Comparison of ENCODE assay signal across 35 cellular contexts in genomic region chr1:208722592-208722991, GRCh38.
"Had no signal": no experiment of that assay in that cellular context is flagged by ENCODE, and none has a peak within 500 bp of the region (broad histone marks: within the 10 kb centered on the region; RNA-seq: fewer than 3 reads in every experiment).

No MANE protein-coding gene starts in this region.

- FAIRE-seq: colon, endometrium, endothelial cell of umbilical vein had no signal

- H3K4me1 ChIP-seq: adrenal gland, body of pancreas, esophagus squamous epithelium, gastroesophageal sphincter, heart right ventricle had no signal

- H3K36me3 ChIP-seq: adrenal gland, esophagus squamous epithelium, gastroesophageal sphincter, heart right ventricle, WERI-Rb-1 had no signal

- H3K4me3 ChIP-seq: adrenal gland, body of pancreas, esophagus squamous epithelium, gastroesophageal sphincter, heart right ventricle, hepatocyte had no signal

- ATAC-seq: activated CD4-positive, CD25-positive, alpha-beta regulatory T cell treated with anti-CD3 and anti-CD28 coated beads, Interleukin-2, amount 50 U/mL, for 24 hours; activated CD8-positive, alpha-beta T cell treated with anti-CD3 and anti-CD28 coated beads for 36 hours; activated naive CD8-positive, alpha-beta T cell treated with anti-CD3 and anti-CD28 coated beads, Interleukin-2, amount 50 U/mL, for 24 hours; activated T-cell treated with anti-CD3 and anti-CD28 coated beads, Interleukin-2, amount 50 U/mL, for 4 hours; activated T-helper 17 cell treated with anti-CD3 and anti-CD28 coated beads, Interleukin-2, amount 50 U/mL, for 72 hours; body of pancreas; effector memory CD8-positive, alpha-beta T cell; gastroesophageal sphincter; heart right ventricle had no signal

- H3K4me3 Mint-ChIP-seq: activated B cell treated with CpG ODN at 0.5 μM for 24 hours; activated CD8-positive, alpha-beta T cell treated with anti-CD3 and anti-CD28 coated beads for 36 hours; activated naive CD8-positive, alpha-beta T cell treated with anti-CD3 and anti-CD28 coated beads for 36 hours; activated naive CD8-positive, alpha-beta T cell treated with anti-CD3 and anti-CD28 coated beads, Interleukin-2, amount 50 U/mL, for 24 hours; activated T-cell treated with anti-CD3 and anti-CD28 coated beads, Interleukin-2, amount 50 U/mL, for 4 hours; activated T-helper 17 cell treated with anti-CD3 and anti-CD28 coated beads, Interleukin-2, amount 50 U/mL, for 72 hours; effector memory CD8-positive, alpha-beta T cell had no signal

- H3K4me2 ChIP-seq: hepatocyte had no signal

- H2AFZ ChIP-seq: hepatocyte had no signal

- H3K4me1 Mint-ChIP-seq: activated B cell treated with CpG ODN at 0.5 μM for 24 hours; activated naive CD8-positive, alpha-beta T cell treated with anti-CD3 and anti-CD28 coated beads for 36 hours; activated naive CD8-positive, alpha-beta T cell treated with anti-CD3 and anti-CD28 coated beads, Interleukin-2, amount 50 U/mL, for 24 hours; activated T-helper 17 cell treated with anti-CD3 and anti-CD28 coated beads, Interleukin-2, amount 50 U/mL, for 72 hours had no signal

- H3K79me2 ChIP-seq: hepatocyte had no signal

- H3K27me3 Mint-ChIP-seq: activated CD8-positive, alpha-beta T cell treated with anti-CD3 and anti-CD28 coated beads for 36 hours had no signal

- H3K27ac Mint-ChIP-seq: activated B cell treated with CpG ODN at 0.5 μM for 24 hours; activated CD8-positive, alpha-beta T cell treated with anti-CD3 and anti-CD28 coated beads for 36 hours; activated naive CD8-positive, alpha-beta T cell treated with anti-CD3 and anti-CD28 coated beads for 36 hours; activated naive CD8-positive, alpha-beta T cell treated with anti-CD3 and anti-CD28 coated beads, Interleukin-2, amount 50 U/mL, for 24 hours; activated T-helper 17 cell treated with anti-CD3 and anti-CD28 coated beads, Interleukin-2, amount 50 U/mL, for 72 hours; effector memory CD8-positive, alpha-beta T cell had no signal

- DNase-seq: activated B cell treated with CpG ODN at 0.5 μM for 24 hours; activated CD4-positive, alpha-beta T cell treated with anti-CD3 and anti-CD28 coated beads for 48 hours; activated CD4-positive, alpha-beta T cell treated with anti-CD3 and anti-CD28 coated beads, Interleukin-2, amount 50 U/mL, for 1 hour; activated CD4-positive, alpha-beta T cell treated with anti-CD3 and anti-CD28 coated beads, Interleukin-2, amount 50 U/mL, for 48 hours; activated CD8-positive, alpha-beta memory T cell treated with anti-CD3 and anti-CD28 coated beads for 24 hours; activated CD8-positive, alpha-beta T cell treated with anti-CD3 and anti-CD28 coated beads for 36 hours; activated effector memory CD4-positive, alpha-beta T cell treated with Interleukin-2 at 50 U/mL for 16 hours; activated gamma-delta T cell treated with Interleukin-2 at 50 U/mL for 16 hours; activated naive CD4-positive, alpha-beta T cell treated with anti-CD3 and anti-CD28 coated beads, Interleukin-2, amount 50 U/mL, for 16 hours; activated naive CD4-positive, alpha-beta T cell treated with Interleukin-2 at 50 U/mL for 16 hours; activated naive CD8-positive, alpha-beta T cell treated with anti-CD3 and anti-CD28 coated beads for 36 hours; activated naive CD8-positive, alpha-beta T cell treated with anti-CD3 and anti-CD28 coated beads, Interleukin-2, amount 50 U/mL, for 24 hours; activated T-cell treated with anti-CD3 and anti-CD28 coated beads, Interleukin-2, amount 50 U/mL, for 4 hours; adrenal gland; amygdala; aorta; body of pancreas; caudate nucleus; cortex of kidney; dermis blood vessel endothelial cell; effector CD4-positive, alpha-beta T cell; effector memory CD8-positive, alpha-beta T cell; esophagus squamous epithelium; foreskin melanocyte; heart right ventricle; T1000; WERI-Rb-1 had no signal

- H3K27me3 ChIP-seq: adrenal gland, body of pancreas, gastroesophageal sphincter, heart right ventricle, hepatocyte had no signal

- H3K27ac ChIP-seq: adrenal gland, body of pancreas, epithelial cell of prostate, esophagus squamous epithelium, gastroesophageal sphincter, heart right ventricle, hepatocyte, WERI-Rb-1 had no signal
